In genomic region chr1:26724938-26725337, GRCh38 we compare ENCODE assay signal across 14 cellular contexts. TPM values are rescaled to one million over a fixed set of nuclear protein-coding genes. Genes with fewer than 3 reads are reported as not detected.
DNase-seq lines count a peak whose midpoint lies in the region; ATAC-seq and TF ChIP-seq lines count a peak whose summit lies in the region.
"Had no signal": no experiment of that assay in that cellular context is flagged by ENCODE, and none has a peak within 500 bp of the region (broad histone marks: within the 10 kb centered on the region; RNA-seq: fewer than 3 reads in every experiment).

No MANE protein-coding gene starts in this region.

- TF ChIP-seq CTCF in DOHH2 (IDR thresholded peaks at IDR 0.05; ENCODE audit: low read depth, low read length, poor library complexity, severe bottlenecking): no peak
- TF ChIP-seq CTCF in nephron (IDR thresholded peaks at IDR 0.05; ENCODE audit: unreplicated experiment in 3 of 3): no peak

- DNase-seq in Karpas-422 (no peak), SKM-1 (lab: John Stamatoyannopoulos, UW; ENCODE audit: unreplicated experiment) (no peak), cortex of kidney (lab: John Stamatoyannopoulos, UW) (no peak), NCI-H524 treated with DMSO at 0.1 percent for 48 hours (lab: John Stamatoyannopoulos, UW) (no peak)
- DNase-seq: erythroblast, GM23248, NCI-H1930, right cardiac atrium, testis had no signal

- H3K4me3 ChIP-seq in DOHH2 (ENCODE audit: low read length): no peak overlapping the region
- no peak overlapping the region for H3K4me3 ChIP-seq in Karpas-422 (ENCODE audit: low read length)
- H3K4me3 ChIP-seq in ectodermal cell (ENCODE audit: insufficient read depth, low read depth, low read length): no peak overlapping the region
- H3K4me3 ChIP-seq: hepatocyte, testis had no signal

- no peak overlapping the region for H3K9ac ChIP-seq in Karpas-422 (ENCODE audit: low read length)

- H3F3A ChIP-seq in DOHH2 (ENCODE audit: control insufficient read depth, insufficient read depth): peaks cover 2% of the 10 kb centered on the region; the same call in 1 of the 2 replicates

- H3K9me3 Mint-ChIP-seq in nephron: no peaks in the 10 kb centered on the region

- H3K4me1 Mint-ChIP-seq in nephron: peaks cover 80% of the 10 kb centered on the region

- H3K9me2 ChIP-seq in DOHH2 (replicated peaks; ENCODE audit: control insufficient read depth, low read length): no peaks in the 10 kb centered on the region
- no peaks in the 10 kb centered on the region for H3K9me2 ChIP-seq in Karpas-422 (replicated peaks; ENCODE audit: insufficient read depth, low read length)

- no peaks in the 10 kb centered on the region for H3K27me3 Mint-ChIP-seq in nephron (ENCODE audit: low read depth)

- H3K4me3 Mint-ChIP-seq in nephron: peak overlapping the region in 1 of 3 experiments; percentile 61

- peak overlapping the region in 2 of 3 experiments; percentile 72 to 89 for H3K27ac Mint-ChIP-seq in nephron

- peaks cover 12% of the 10 kb centered on the region for H3K36me3 Mint-ChIP-seq in nephron (ENCODE audit: low read depth)

- H3K9me3 ChIP-seq in DOHH2 (ENCODE audit: control insufficient read depth, insufficient read depth, low read length) (no peaks in the 10 kb centered on the region), Karpas-422 (ENCODE audit: low read length) (no peaks in the 10 kb centered on the region), ectodermal cell (ENCODE audit: control insufficient read depth, low read length) (no peaks in the 10 kb centered on the region)
- H3K9me3 ChIP-seq: testis had no signal

- H3K36me3 ChIP-seq in DOHH2 (ENCODE audit: control insufficient read depth, low read length) (peaks cover 46% of the 10 kb centered on the region), Karpas-422 (ENCODE audit: insufficient read depth, low read length) (peaks cover 16% of the 10 kb centered on the region; the same call in 1 of the 2 replicates), ectodermal cell (ENCODE audit: control insufficient read depth, insufficient read depth, low read length) (peaks cover 6% of the 10 kb centered on the region)

- no peak for ATAC-seq in HG03095 (IDR thresholded peaks at IDR 0.05; ENCODE audit: unreplicated experiment)
- ATAC-seq: right cardiac atrium had no signal

- H3K27me3 ChIP-seq in DOHH2 (ENCODE audit: control insufficient read depth, low read length) (no peaks in the 10 kb centered on the region), Karpas-422 (ENCODE audit: low read length) (no peaks in the 10 kb centered on the region), ectodermal cell (ENCODE audit: control insufficient read depth, insufficient read depth, low read length, poor library complexity, severe bottlenecking) (no peaks in the 10 kb centered on the region)
- H3K27me3 ChIP-seq: hepatocyte, testis had no signal

- H3K79me2 ChIP-seq in DOHH2 (ENCODE audit: control insufficient read depth, low read length) (peaks cover 100% of the 10 kb centered on the region), Karpas-422 (ENCODE audit: low read length) (peaks cover 100% of the 10 kb centered on the region)

- H2AFZ ChIP-seq in Karpas-422 (ENCODE audit: low read length): no peak overlapping the region
- H2AFZ ChIP-seq: GM23248, hepatocyte had no signal

- 0 to 7% methylated on average over 1 of the region's 1 CpG for WGBS in ectodermal cell, 2 experiments

- H4K20me1 ChIP-seq in DOHH2 (ENCODE audit: control insufficient read depth, insufficient read depth, low read depth, low read length) (peaks cover 32% of the 10 kb centered on the region), Karpas-422 (ENCODE audit: insufficient read depth, low read depth, low read length) (peaks cover 49% of the 10 kb centered on the region)

- H3K27ac ChIP-seq in DOHH2 (ENCODE audit: low read depth, low read length) (no peak overlapping the region), Karpas-422 (ENCODE audit: low read length) (peak overlapping the region; percentile 51; the same call in 1 of the 2 replicates), ectodermal cell (ENCODE audit: insufficient read depth, low read depth, low read length, poor library complexity, severe bottlenecking) (peak overlapping the region; percentile 56)
- H3K27ac ChIP-seq: testis had no signal

- H3K4me1 ChIP-seq in DOHH2 (ENCODE audit: control insufficient read depth, low read length) (peaks cover 66% of the 10 kb centered on the region), Karpas-422 (ENCODE audit: low read length) (peaks cover 52% of the 10 kb centered on the region), ectodermal cell (ENCODE audit: control insufficient read depth, insufficient read depth, low read length) (peaks cover 45% of the 10 kb centered on the region)

- peak overlapping the region; percentile 25 for H3K4me2 ChIP-seq in DOHH2 (ENCODE audit: low read length)
- no peak overlapping the region for H3K4me2 ChIP-seq in Karpas-422 (ENCODE audit: low read depth, low read length, poor library complexity, severe bottlenecking)

RNA-seq across cellular contexts. Expression of gene ARID1A, which starts 29.1 kb away (rescaled TPM):
- 55.8 and 73.1 TPM in 2 replicates for total RNA-seq in Karpas-422 (2014; rRNA removed; shearing (Covaris generic); ENCODE audit: low replicate concordance)
- polyA plus RNA-seq in ectodermal cell (2013, experiment 1 of 4): 103 TPM
- polyA plus RNA-seq in ectodermal cell (2013, experiment 2 of 4): 120 TPM
- 84.8 TPM for polyA plus RNA-seq in ectodermal cell (2013, experiment 3 of 4)
- 101 TPM for polyA plus RNA-seq in ectodermal cell (2013, experiment 4 of 4)
